In the genomic region with DNA sequence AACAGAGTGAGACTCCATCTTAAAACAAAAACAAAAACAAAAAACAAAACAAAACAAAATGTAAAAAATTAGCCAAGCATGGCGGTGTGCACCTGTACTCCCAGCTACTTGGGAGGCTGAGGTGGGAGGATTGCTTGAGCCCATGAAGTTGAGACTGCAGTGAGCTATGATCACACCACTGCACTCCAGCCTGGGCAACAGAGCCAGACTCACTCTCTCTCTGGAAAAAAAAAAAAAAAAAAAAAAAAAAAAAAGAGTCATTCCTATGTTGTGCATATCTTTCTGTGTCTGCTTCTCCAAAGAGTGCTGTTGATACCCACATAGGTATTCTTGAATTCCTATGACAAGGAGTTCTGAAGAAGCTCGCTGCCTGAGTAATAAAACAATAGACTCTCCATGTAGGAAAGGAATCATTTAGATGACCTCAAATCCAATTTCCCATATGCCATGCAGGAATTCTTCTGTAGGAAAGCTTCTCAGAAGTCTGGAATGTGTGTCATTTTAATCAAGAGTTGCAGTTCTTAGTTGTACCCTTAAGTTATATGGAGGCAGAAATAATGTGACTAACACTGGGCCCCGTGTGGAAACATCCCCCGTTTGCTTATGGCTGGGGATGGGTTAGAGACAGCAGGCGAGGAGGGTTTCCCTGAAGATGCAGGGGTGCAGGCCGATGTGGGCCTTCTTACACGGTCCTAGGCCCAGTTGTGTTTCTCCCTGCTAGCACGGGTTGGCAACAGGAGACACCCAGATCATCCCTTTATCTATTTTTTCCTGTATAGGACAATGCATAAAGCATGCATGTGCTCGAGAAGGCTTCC, we compare ENCODE assay signal across 8 cellular contexts.
DNase-seq lines count a peak whose midpoint lies in the region; ATAC-seq lines count a peak whose summit lies in the region.

No MANE protein-coding gene starts in this region.

- H3K4me3 ChIP-seq in GM08714 (ENCODE audit: low read length) = peak overlapping the region; percentile 5; the same call in 1 of the 2 replicates

- ATAC-seq in GM19438 (IDR thresholded peaks at IDR 0.05; ENCODE audit: low read depth, unreplicated experiment) (peak; percentile 4), HG03565 (IDR thresholded peaks at IDR 0.05; ENCODE audit: unreplicated experiment) (peak; percentile 2)

- DNase-seq in kidney glomerular epithelial cell (lab: John Stamatoyannopoulos, UW) (peak; percentile 7), amygdala (lab: John Stamatoyannopoulos, UW) (no peak), NCI-H1105 treated with DMSO at 0.1 percent for 48 hours (lab: John Stamatoyannopoulos, UW) (no peak), cerebellar cortex (ENCODE audit: low spot score) (no peak), HuH-7 (ENCODE audit: low spot score) (no peak)
